8 cellular contexts compared by ENCODE assay signal in genomic region chr10:48306265-48306869, GRCh38. TPM values are rescaled to one million over a fixed set of nuclear protein-coding genes. Genes with fewer than 3 reads are reported as not detected.
A peak's percentile ranks its signal among the peaks of the same experiment; 100 is the strongest.
DNase-seq lines count a peak whose midpoint lies in the region; ATAC-seq and TF ChIP-seq lines count a peak whose summit lies in the region.

Gene MAPK8 (plus strand): TSS chr10:48306677. CDS start chr10:48401661, 94,984 bp downstream.

- H3K4me3 ChIP-seq in liver (ENCODE audit: low read depth in 1 of 3, low read length in 3 of 3) = peak within 1 kb of the TSS; percentile 67 to 97 (median 80)

- H3K27ac ChIP-seq in liver (ENCODE audit: low read depth in 1 of 2, low read length in 2 of 2) = peak within 1 kb of the TSS; percentile 83 to 95

- DNase-seq in CD14-positive monocyte (ENCODE audit: low spot score) (peak; percentile 92), NCI-H774 (lab: John Stamatoyannopoulos, UW) (peak; percentile 93), dermis microvascular lymphatic vessel endothelial cell (ENCODE audit: low read depth in 2 of 2) (peak; percentile 74 to 85)
- DNase-seq in activated CD4-positive, alpha-beta T cell treated with anti-CD3 and anti-CD28 coated beads, Interleukin-2, amount 50 U/mL, for 48 hours = peak; percentile 91 to 92
- DNase-seq in stimulated activated CD4-positive, alpha-beta T cell treated with anti-CD3 and anti-CD28 coated beads, Interleukin-4, amount 100 ng/mL, for 24 hours = peak; percentile 91

- peaks cover 5 to 30% (median 24%) of the 10 kb centered on the region in 4 donors for H3K4me1 ChIP-seq in liver (ENCODE audit: control insufficient read depth in 4 of 4, insufficient read depth in 4 of 4, low read length in 3 of 4)

- peak; percentile 90 for ATAC-seq in GM19397 (IDR thresholded peaks at IDR 0.05; ENCODE audit: unreplicated experiment)
- peak; percentile 69 for ATAC-seq in HG03565 (IDR thresholded peaks at IDR 0.05; ENCODE audit: unreplicated experiment)

- peak within 1 kb of the TSS; percentile 13 to 38 for H3K9ac ChIP-seq in liver (ENCODE audit: low read depth in 1 of 2, low read length in 2 of 2)

- 1% methylated on average over 86 of the region's 86 CpGs for WGBS in liver

- no peaks in the 10 kb centered on the region for H3K9me3 Mint-ChIP-seq in CD14-positive monocyte

- intact Hi-C loops in CD14-positive monocyte (cut with micrococcal nuclease) = loop anchor here in 1 of 2 donors (10.0 kb wide), 1 partner anchor 1238 kb away; no protein-coding TSS in a partner anchor

- no peak for TF ChIP-seq CTCF in CD14-positive monocyte (IDR thresholded peaks at IDR 0.05)
- no peak for TF ChIP-seq CTCF in liver (IDR thresholded peaks at IDR 0.05; ENCODE audit: low read depth, low read length, missing input control)

- peak within 1 kb of the TSS; percentile 54 to 87 (median 84) for H3K27ac Mint-ChIP-seq in CD14-positive monocyte

- peaks cover 0 to 1% (median 0%) of the 10 kb centered on the region in 4 donors for H3K36me3 ChIP-seq in liver (ENCODE audit: control insufficient read depth in 4 of 4, insufficient read depth in 3 of 4, low read depth in 1 of 4, low read length in 3 of 4)

- no peaks in the 10 kb centered on the region for H3K36me3 Mint-ChIP-seq in CD14-positive monocyte

- peaks cover 20% of the 10 kb centered on the region for H3K4me1 Mint-ChIP-seq in CD14-positive monocyte

- H3K27me3 Mint-ChIP-seq in CD14-positive monocyte (ENCODE audit: low read depth in 3 of 3) = peaks cover 2 to 3% (median 3%) of the 10 kb centered on the region in 3 donors

- TF ChIP-seq RAD21 in liver (IDR thresholded peaks at IDR 0.05) = no peak

- H3K27me3 ChIP-seq in liver (ENCODE audit: control insufficient read depth in 4 of 4, insufficient read depth in 4 of 4, low read length in 3 of 4) = no peaks in the 10 kb centered on the region

- H3K4me3 Mint-ChIP-seq in CD14-positive monocyte = peak within 1 kb of the TSS; percentile 82 to 83

- H3K9me3 ChIP-seq in liver (ENCODE audit: control insufficient read depth in 4 of 4, low read length in 3 of 4) = no peaks in the 10 kb centered on the region

TF ChIP-seq in liver, 16 proteins besides CTCF, POLR2A, EP300 and RAD21:
- peak; percentile 25 to 26 for TF ChIP-seq RXRA (IDR thresholded peaks at IDR 0.05)
- no peak for TF ChIP-seq HNF4G (IDR thresholded peaks at IDR 0.05)
- TF ChIP-seq MAX (IDR thresholded peaks at IDR 0.05) = peak; percentile 30
- no peak for TF ChIP-seq NR2F2 (IDR thresholded peaks at IDR 0.05)
- TF ChIP-seq FOXA1 (IDR thresholded peaks at IDR 0.05) = no peak
- TF ChIP-seq EGR1 (IDR thresholded peaks at IDR 0.05; ENCODE audit: low read depth in 2 of 2) = peak; percentile 56 to 67
- TF ChIP-seq ZBTB33 (IDR thresholded peaks at IDR 0.05) = no peak
- TF ChIP-seq JUND (IDR thresholded peaks at IDR 0.05) = no peak
- no peak for TF ChIP-seq FOXA2 (IDR thresholded peaks at IDR 0.05)
- peak; percentile 47 for TF ChIP-seq SP1 (IDR thresholded peaks at IDR 0.05)
- TF ChIP-seq TAF1 (conservative IDR thresholded peaks at IDR 0.05) = no peak
- no peak for TF ChIP-seq REST (IDR thresholded peaks at IDR 0.05)
- no peak for TF ChIP-seq GABPA (IDR thresholded peaks at IDR 0.05 in 1 of 2, conservative IDR thresholded peaks at IDR 0.05 in 1 of 2)

RNA-seq across cellular contexts. Expression of gene MAPK8, which starts in this region (rescaled TPM):
- polyA plus RNA-seq in CD14-positive monocyte (10 to 100 TPM; 18.4 to 18.5 TPM), liver (10 to 100 TPM; 14.9 to 26.0 TPM)
- total RNA-seq in dermis microvascular lymphatic vessel endothelial cell (32.3 and 46.3 TPM in 2 replicates), liver (10 to 100 TPM; 23.7 to 51.6 TPM)

Comparison
In these comparisons a context has a peak if more than half of its experiments do, and no peak if none do; other contexts are left out.
1. Peak in every context shown above with its lines: DNase-seq, ATAC-seq, H3K4me3 ChIP-seq and H3K27ac ChIP-seq.